Comparison of ENCODE assay signal across 12 cellular contexts in the genomic region with DNA sequence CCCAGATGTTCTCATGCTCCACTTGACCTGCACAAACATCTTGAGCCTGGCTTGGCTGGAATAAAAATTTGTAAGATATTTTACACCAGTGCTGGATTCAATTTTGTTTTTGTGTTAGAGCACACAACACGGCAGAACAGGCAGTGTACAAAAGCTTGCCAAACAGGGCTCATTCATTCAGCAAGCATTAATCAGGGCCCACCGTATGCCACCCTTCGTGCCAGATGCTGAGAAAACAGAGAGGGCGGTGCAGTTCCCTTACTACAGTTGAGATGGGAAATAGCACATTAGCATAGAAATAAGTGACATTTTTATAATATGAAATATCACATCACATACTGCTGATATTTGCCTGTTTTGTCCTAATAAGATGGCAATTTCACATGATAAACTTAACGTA.
DNase-seq lines count a peak whose midpoint lies in the region; ATAC-seq and TF ChIP-seq lines count a peak whose summit lies in the region.
"Had no signal": no experiment of that assay in that cellular context is flagged by ENCODE, and none has a peak within 500 bp of the region (broad histone marks: within the 10 kb centered on the region; RNA-seq: fewer than 3 reads in every experiment).

No MANE protein-coding gene starts in this region.

- peaks cover 40% of the 10 kb centered on the region for H3K79me2 ChIP-seq in osteoblast (ENCODE audit: insufficient read depth, low read length)

- POLR2A ChIA-PET in Caco-2 (lab: Charles Lee) = no interaction called here
- POLR2A ChIA-PET in A673 (lab: Charles Lee; ENCODE audit: low non-redundant PET) = no interaction called here

- H3K27ac Mint-ChIP-seq in Caco-2 (ENCODE audit: unreplicated experiment) = peak overlapping the region; percentile 0
- H3K27ac Mint-ChIP-seq: activated naive CD8-positive, alpha-beta T cell treated with anti-CD3 and anti-CD28 coated beads, Interleukin-2, amount 50 U/mL, for 24 hours; endodermal cell had no signal

- no TSS peak for BruUV-seq in Caco-2 (replicated peaks; lab: Mats Ljungman, UMichigan)
- no TSS peak for BruUV-seq in A673 (replicated peaks; lab: Mats Ljungman, UMichigan)

- no peak overlapping the region for H3K4me3 ChIP-seq in Caco-2 (ENCODE audit: low read depth, low read length)
- H3K4me3 ChIP-seq in ascending aorta = no peak overlapping the region
- H3K4me3 ChIP-seq in osteoblast (ENCODE audit: insufficient read depth, low read length) = no peak overlapping the region
- no peak overlapping the region for H3K4me3 ChIP-seq in A673 (ENCODE audit: low read depth, low read length, poor library complexity, severe bottlenecking)
- H3K4me3 ChIP-seq: MG63 had no signal

- no peaks in the 10 kb centered on the region for H3K27me3 ChIP-seq in Caco-2 (replicated peaks; ENCODE audit: control insufficient read depth, insufficient read depth, low read length)
- H3K27me3 ChIP-seq in ascending aorta = no peaks in the 10 kb centered on the region
- no peaks in the 10 kb centered on the region for H3K27me3 ChIP-seq in osteoblast (ENCODE audit: insufficient read depth, low read length)
- H3K27me3 ChIP-seq in A673 (replicated peaks; ENCODE audit: insufficient read depth, low read depth, low read length, poor library complexity) = no peaks in the 10 kb centered on the region
- H3K27me3 ChIP-seq: MG63 had no signal

- H3K9me3 ChIP-seq in Caco-2 (no peaks in the 10 kb centered on the region), ascending aorta (no peaks in the 10 kb centered on the region), osteoblast (ENCODE audit: low read depth, low read length) (no peaks in the 10 kb centered on the region), A673 (ENCODE audit: low read depth, low read length, poor library complexity, severe bottlenecking) (no peaks in the 10 kb centered on the region)
- H3K9me3 ChIP-seq: MG63 had no signal

- H3K4me1 ChIP-seq in Caco-2 (peaks cover 55% of the 10 kb centered on the region), ascending aorta (peaks cover 44 to 90% of the 10 kb centered on the region in 2 donors), osteoblast (ENCODE audit: insufficient read depth, low read length) (peaks cover 11% of the 10 kb centered on the region), A673 (ENCODE audit: insufficient read depth, low read length, poor library complexity, severe bottlenecking) (no peaks in the 10 kb centered on the region)

- TF ChIP-seq CTCF in Caco-2 (IDR thresholded peaks at IDR 0.05; ENCODE audit: insufficient read depth in 1 of 2, low read depth in 1 of 2, low read length in 1 of 2, severe bottlenecking in 1 of 2, unreplicated experiment in 1 of 2) = no peak
- no peak for TF ChIP-seq CTCF in ascending aorta (IDR thresholded peaks at IDR 0.05)
- TF ChIP-seq CTCF in osteoblast (IDR thresholded peaks at IDR 0.05; ENCODE audit: extremely low read depth, low read depth, low read length) = no peak
- no peak for TF ChIP-seq CTCF in A673 (conservative IDR thresholded peaks at IDR 0.05; ENCODE audit: low read depth, low read length)

- no peaks in the 10 kb centered on the region for H3K27me3 Mint-ChIP-seq in Caco-2 (ENCODE audit: insufficient read depth, unreplicated experiment)
- H3K27me3 Mint-ChIP-seq: activated naive CD8-positive, alpha-beta T cell treated with anti-CD3 and anti-CD28 coated beads, Interleukin-2, amount 50 U/mL, for 24 hours had no signal

- H4K20me1 ChIP-seq in osteoblast (ENCODE audit: insufficient read depth, low read length) = peaks cover 8% of the 10 kb centered on the region

- peak overlapping the region; percentile 94 to 98 for H3K27ac ChIP-seq in ascending aorta
- H3K27ac ChIP-seq in osteoblast (ENCODE audit: low read depth, low read length) = peak overlapping the region; percentile 17
- no peak overlapping the region for H3K27ac ChIP-seq in A673 (ENCODE audit: low read depth, low read length, poor library complexity, severe bottlenecking)

- H2AFZ ChIP-seq in osteoblast (ENCODE audit: low read length) = no peak overlapping the region

- H3K4me2 ChIP-seq in osteoblast (ENCODE audit: insufficient read depth, low read length) = no peak overlapping the region

- H3K4me1 Mint-ChIP-seq in Caco-2 (ENCODE audit: low read depth, unreplicated experiment) = peaks cover 41% of the 10 kb centered on the region

- no peak for DNase-seq in Caco-2
- peak; percentile 42 for DNase-seq in NCI-H2029 (lab: John Stamatoyannopoulos, UW)
- DNase-seq in ascending aorta (ENCODE audit: low spot score in 2 of 2) = no peak
- peak; percentile 5 for DNase-seq in osteoblast (ENCODE audit: insufficient read length, low spot score, missing footprints)
- DNase-seq in NCI-H128 (lab: John Stamatoyannopoulos, UW; ENCODE audit: unreplicated experiment) = no peak
- DNase-seq in A673 (ENCODE audit: low spot score) = no peak
- DNase-seq: activated naive CD8-positive, alpha-beta T cell treated with anti-CD3 and anti-CD28 coated beads, Interleukin-2, amount 50 U/mL, for 24 hours; endodermal cell; MG63; right cardiac atrium had no signal

- CTCF ChIA-PET in Caco-2 (lab: Charles Lee) (no interaction called here), A673 (lab: Charles Lee) (no interaction called here)

- H3K4me3 Mint-ChIP-seq in Caco-2 (ENCODE audit: unreplicated experiment) = no peak overlapping the region
- H3K4me3 Mint-ChIP-seq: activated naive CD8-positive, alpha-beta T cell treated with anti-CD3 and anti-CD28 coated beads, Interleukin-2, amount 50 U/mL, for 24 hours; endodermal cell had no signal

- intact Hi-C loops in Caco-2 (cut with micrococcal nuclease; ENCODE audit: unreplicated experiment) (no loop called here), ascending aorta (cut with DNase I) (no loop called here), A673 (cut with micrococcal nuclease; ENCODE audit: unreplicated experiment) (no loop called here)

- H3K36me3 ChIP-seq in Caco-2 (ENCODE audit: control insufficient read depth, insufficient read depth, low read length) = peaks cover 3% of the 10 kb centered on the region; the same call in 1 of the 2 replicates
- H3K36me3 ChIP-seq in ascending aorta = peaks cover 71 to 89% of the 10 kb centered on the region in 2 donors
- H3K36me3 ChIP-seq in osteoblast (ENCODE audit: insufficient read depth, low read length) = peaks cover 100% of the 10 kb centered on the region
- no peaks in the 10 kb centered on the region for H3K36me3 ChIP-seq in A673 (ENCODE audit: insufficient read depth, low read length, poor library complexity, severe bottlenecking)

- H3K36me3 Mint-ChIP-seq in Caco-2 (ENCODE audit: insufficient read depth, unreplicated experiment) = peaks cover 89% of the 10 kb centered on the region

- ATAC-seq in HG02981 (IDR thresholded peaks at IDR 0.05; ENCODE audit: unreplicated experiment) (no peak), GM18870 (IDR thresholded peaks at IDR 0.05; ENCODE audit: unreplicated experiment) (no peak)
- ATAC-seq: activated naive CD8-positive, alpha-beta T cell treated with anti-CD3 and anti-CD28 coated beads, Interleukin-2, amount 50 U/mL, for 24 hours; right cardiac atrium had no signal

- no peaks in the 10 kb centered on the region for H3K9me3 Mint-ChIP-seq in Caco-2 (ENCODE audit: unreplicated experiment)
- H3K9me3 Mint-ChIP-seq: activated naive CD8-positive, alpha-beta T cell treated with anti-CD3 and anti-CD28 coated beads, Interleukin-2, amount 50 U/mL, for 24 hours; endodermal cell had no signal

Comparison
In these comparisons a context has a peak if more than half of its experiments do, and no peak if none do; other contexts are left out.
1. DNase-seq: peak in NCI-H2029 (single experiment) and osteoblast (single experiment); none in Caco-2 (0 of 2), ascending aorta (0 of 2), NCI-H128 (single experiment) and A673 (single experiment).